Comparison of ENCODE assay signal across 1 cellular context in the genomic region with DNA sequence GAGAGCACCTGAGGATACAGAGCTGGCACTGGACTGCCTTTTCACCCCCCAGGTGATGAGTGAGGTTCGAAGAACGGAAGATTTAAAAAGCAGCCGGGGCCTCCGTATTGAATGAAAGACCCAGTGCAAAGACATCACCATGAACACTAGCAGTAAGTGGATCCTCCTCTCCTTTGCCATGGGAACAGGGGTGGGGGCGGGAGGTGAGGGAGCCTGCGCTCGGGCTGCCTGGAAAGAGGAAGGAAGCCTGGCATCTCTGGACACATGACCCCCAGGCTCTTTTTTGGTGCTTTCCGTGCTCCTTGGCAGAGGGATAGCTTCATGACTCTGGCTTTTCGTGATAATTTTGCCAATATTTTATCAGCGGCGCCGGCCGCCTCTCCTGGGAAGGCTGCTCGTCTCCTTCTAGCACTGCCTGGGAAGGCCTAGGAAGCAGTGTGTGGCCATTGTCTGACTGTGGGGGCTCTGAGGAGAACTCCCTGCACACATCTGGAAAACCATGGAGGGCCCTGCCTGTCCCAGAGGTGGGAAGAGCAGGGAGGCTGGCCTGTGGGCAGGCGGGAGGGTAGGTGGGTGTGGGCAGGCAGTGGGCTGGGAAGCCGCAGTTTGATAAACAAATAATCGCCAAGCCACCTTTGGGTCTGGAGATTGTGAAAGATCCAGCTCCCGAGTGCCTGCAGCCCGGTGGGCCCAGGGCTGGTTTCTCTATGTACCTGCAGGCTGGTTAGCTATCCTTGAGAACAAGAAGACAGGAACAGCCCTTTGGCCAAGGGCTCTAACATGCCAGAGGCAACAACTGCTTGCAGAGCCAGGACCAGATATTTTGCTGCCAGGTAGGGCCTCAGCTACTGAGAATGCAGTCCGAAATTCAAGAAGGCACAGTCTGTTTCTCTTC.
TF ChIP-seq lines count a peak whose summit lies in the region.

No MANE protein-coding gene starts in this region.

TF ChIP-seq in IMR-90, 13 proteins besides CTCF, POLR2A, EP300 and RAD21 (continued from another document):
- TF ChIP-seq, protein P1, sequence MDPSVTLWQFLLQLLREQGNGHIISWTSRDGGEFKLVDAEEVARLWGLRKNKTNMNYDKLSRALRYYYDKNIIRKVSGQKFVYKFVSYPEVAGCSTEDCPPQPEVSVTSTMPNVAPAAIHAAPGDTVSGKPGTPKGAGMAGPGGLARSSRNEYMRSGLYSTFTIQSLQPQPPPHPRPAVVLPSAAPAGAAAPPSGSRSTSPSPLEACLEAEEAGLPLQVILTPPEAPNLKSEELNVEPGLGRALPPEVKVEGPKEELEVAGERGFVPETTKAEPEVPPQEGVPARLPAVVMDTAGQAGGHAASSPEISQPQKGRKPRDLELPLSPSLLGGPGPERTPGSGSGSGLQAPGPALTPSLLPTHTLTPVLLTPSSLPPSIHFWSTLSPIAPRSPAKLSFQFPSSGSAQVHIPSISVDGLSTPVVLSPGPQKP (IDR thresholded peaks at IDR 0.05; ENCODE audit: borderline replicate concordance, low read depth, low read length) = no peak
